In the genomic region with DNA sequence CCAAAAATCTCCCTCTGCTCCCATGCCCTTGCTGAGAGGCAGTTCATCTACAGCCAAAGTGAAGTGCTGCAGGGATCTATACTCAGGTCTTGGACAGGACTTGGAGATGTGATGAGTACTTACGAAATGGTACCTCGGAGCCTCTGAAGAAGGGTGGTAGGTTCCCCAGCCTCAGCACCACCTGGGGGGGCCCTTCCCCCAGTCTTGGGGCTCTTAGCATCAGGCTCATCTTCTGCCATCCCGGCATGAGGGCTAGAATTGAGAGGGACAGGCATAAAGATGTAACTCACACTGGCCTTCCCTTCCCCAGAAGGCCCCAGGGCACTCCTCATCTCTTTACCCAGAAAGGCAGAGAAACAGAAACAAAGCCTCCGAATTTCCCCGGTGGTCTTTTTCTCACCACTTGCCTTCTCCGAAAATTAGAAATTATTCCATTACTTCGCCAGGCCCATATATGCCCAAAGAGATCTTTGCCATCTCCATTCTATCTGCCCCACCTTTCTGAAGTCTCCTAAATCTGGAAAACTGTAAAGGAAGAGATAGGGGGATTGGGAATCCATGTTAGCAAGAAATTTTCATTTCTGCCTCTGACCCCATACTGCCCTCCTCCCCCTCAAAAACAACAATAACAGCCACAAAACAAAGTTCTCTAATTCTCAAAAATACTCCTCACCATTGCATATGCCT, we compare ENCODE assay signal across 1 cellular context.
TF ChIP-seq lines count a peak whose summit lies in the region.

No MANE protein-coding gene starts in this region.

TF ChIP-seq in K562, 482 proteins besides CTCF, POLR2A, EP300 and RAD21:
- no peak for TF ChIP-seq ERF (CRISPR knock-in tag; IDR thresholded peaks at IDR 0.05)
- no peak for TF ChIP-seq HDAC3 (IDR thresholded peaks at IDR 0.05; ENCODE audit: borderline replicate concordance, partially characterized antibody)
- 0 out of 2 replicates have a peak, but pooled peaks have one; percentile 74 for TF ChIP-seq NFRKB (IDR thresholded peaks at IDR 0.05; ENCODE audit: low read depth)
- TF ChIP-seq, protein P1, sequence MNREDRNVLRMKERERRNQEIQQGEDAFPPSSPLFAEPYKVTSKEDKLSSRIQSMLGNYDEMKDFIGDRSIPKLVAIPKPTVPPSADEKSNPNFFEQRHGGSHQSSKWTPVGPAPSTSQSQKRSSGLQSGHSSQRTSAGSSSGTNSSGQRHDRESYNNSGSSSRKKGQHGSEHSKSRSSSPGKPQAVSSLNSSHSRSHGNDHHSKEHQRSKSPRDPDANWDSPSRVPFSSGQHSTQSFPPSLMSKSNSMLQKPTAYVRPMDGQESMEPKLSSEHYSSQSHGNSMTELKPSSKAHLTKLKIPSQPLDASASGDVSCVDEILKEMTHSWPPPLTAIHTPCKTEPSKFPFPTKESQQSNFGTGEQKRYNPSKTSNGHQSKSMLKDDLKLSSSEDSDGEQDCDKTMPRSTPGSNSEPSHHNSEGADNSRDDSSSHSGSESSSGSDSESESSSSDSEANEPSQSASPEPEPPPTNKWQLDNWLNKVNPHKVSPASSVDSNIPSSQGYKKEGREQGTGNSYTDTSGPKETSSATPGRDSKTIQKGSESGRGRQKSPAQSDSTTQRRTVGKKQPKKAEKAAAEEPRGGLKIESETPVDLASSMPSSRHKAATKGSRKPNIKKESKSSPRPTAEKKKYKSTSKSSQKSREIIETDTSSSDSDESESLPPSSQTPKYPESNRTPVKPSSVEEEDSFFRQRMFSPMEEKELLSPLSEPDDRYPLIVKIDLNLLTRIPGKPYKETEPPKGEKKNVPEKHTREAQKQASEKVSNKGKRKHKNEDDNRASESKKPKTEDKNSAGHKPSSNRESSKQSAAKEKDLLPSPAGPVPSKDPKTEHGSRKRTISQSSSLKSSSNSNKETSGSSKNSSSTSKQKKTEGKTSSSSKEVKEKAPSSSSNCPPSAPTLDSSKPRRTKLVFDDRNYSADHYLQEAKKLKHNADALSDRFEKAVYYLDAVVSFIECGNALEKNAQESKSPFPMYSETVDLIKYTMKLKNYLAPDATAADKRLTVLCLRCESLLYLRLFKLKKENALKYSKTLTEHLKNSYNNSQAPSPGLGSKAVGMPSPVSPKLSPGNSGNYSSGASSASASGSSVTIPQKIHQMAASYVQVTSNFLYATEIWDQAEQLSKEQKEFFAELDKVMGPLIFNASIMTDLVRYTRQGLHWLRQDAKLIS (CRISPR knock-in tag; IDR thresholded peaks at IDR 0.05) = 0 out of 2 replicates have a peak, but pooled peaks have one; percentile 61
- TF ChIP-seq, protein P2, sequence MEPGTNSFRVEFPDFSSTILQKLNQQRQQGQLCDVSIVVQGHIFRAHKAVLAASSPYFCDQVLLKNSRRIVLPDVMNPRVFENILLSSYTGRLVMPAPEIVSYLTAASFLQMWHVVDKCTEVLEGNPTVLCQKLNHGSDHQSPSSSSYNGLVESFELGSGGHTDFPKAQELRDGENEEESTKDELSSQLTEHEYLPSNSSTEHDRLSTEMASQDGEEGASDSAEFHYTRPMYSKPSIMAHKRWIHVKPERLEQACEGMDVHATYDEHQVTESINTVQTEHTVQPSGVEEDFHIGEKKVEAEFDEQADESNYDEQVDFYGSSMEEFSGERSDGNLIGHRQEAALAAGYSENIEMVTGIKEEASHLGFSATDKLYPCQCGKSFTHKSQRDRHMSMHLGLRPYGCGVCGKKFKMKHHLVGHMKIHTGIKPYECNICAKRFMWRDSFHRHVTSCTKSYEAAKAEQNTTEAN (CRISPR knock-in tag; IDR thresholded peaks at IDR 0.05) = no peak
- TF ChIP-seq, protein P3, sequence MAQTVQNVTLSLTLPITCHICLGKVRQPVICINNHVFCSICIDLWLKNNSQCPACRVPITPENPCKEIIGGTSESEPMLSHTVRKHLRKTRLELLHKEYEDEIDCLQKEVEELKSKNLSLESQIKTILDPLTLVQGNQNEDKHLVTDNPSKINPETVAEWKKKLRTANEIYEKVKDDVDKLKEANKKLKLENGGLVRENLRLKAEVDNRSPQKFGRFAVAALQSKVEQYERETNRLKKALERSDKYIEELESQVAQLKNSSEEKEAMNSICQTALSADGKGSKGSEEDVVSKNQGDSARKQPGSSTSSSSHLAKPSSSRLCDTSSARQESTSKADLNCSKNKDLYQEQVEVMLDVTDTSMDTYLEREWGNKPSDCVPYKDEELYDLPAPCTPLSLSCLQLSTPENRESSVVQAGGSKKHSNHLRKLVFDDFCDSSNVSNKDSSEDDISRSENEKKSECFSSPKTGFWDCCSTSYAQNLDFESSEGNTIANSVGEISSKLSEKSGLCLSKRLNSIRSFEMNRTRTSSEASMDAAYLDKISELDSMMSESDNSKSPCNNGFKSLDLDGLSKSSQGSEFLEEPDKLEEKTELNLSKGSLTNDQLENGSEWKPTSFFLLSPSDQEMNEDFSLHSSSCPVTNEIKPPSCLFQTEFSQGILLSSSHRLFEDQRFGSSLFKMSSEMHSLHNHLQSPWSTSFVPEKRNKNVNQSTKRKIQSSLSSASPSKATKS (CRISPR knock-in tag; IDR thresholded peaks at IDR 0.05) = no peak
- TF ChIP-seq MYBL2 (IDR thresholded peaks at IDR 0.05; ENCODE audit: low read depth) = no peak
- no peak for TF ChIP-seq MYBL2 (CRISPR knock-in tag; IDR thresholded peaks at IDR 0.05; ENCODE audit: borderline replicate concordance)
- TF ChIP-seq MXI1 (IDR thresholded peaks at IDR 0.05; ENCODE audit: low read depth, low read length) = no peak
- TF ChIP-seq, protein P4, sequence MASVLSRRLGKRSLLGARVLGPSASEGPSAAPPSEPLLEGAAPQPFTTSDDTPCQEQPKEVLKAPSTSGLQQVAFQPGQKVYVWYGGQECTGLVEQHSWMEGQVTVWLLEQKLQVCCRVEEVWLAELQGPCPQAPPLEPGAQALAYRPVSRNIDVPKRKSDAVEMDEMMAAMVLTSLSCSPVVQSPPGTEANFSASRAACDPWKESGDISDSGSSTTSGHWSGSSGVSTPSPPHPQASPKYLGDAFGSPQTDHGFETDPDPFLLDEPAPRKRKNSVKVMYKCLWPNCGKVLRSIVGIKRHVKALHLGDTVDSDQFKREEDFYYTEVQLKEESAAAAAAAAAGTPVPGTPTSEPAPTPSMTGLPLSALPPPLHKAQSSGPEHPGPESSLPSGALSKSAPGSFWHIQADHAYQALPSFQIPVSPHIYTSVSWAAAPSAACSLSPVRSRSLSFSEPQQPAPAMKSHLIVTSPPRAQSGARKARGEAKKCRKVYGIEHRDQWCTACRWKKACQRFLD (CRISPR knock-in tag; IDR thresholded peaks at IDR 0.05) = peak; percentile 75; the same call in 1 of the 2 replicates
- TF ChIP-seq ZNF3 (CRISPR knock-in tag; IDR thresholded peaks at IDR 0.05) = no peak
- TF ChIP-seq STAG1 (CRISPR knock-in tag; IDR thresholded peaks at IDR 0.05; ENCODE audit: borderline replicate concordance) = 0 out of 2 replicates have a peak, but pooled peaks have one; percentile 9
- no peak for TF ChIP-seq NFE2 (IDR thresholded peaks at IDR 0.05; ENCODE audit: low read depth)
- 0 out of 2 replicates have a peak, but pooled peaks have one; percentile 1 for TF ChIP-seq SMAD4 (CRISPR knock-in tag; conservative IDR thresholded peaks at IDR 0.05)
- no peak for TF ChIP-seq ZBTB7A (IDR thresholded peaks at IDR 0.05; ENCODE audit: borderline replicate concordance, control insufficient read depth, low read depth, low read length)
- TF ChIP-seq SMAD2 (IDR thresholded peaks at IDR 0.05; ENCODE audit: low read depth, low read length) = no peak
- TF ChIP-seq PRMT5 (CRISPR knock-in tag; IDR thresholded peaks at IDR 0.05) = no peak
- no peak for TF ChIP-seq SMARCE1 (IDR thresholded peaks at IDR 0.05)
- TF ChIP-seq ZBTB8A (IDR thresholded peaks at IDR 0.05; ENCODE audit: partially characterized antibody) = no peak
- TF ChIP-seq GABPB1 (CRISPR knock-in tag; IDR thresholded peaks at IDR 0.05) = no peak
- TF ChIP-seq YY1 (IDR thresholded peaks at IDR 0.05; ENCODE audit: borderline replicate concordance in 1 of 3, control insufficient read depth in 1 of 3, extremely low read depth in 1 of 3, insufficient read depth in 3 of 3, insufficient read length in 1 of 3, insufficient replicate concordance in 2 of 3, low read depth in 1 of 3, low read length in 2 of 3) = no peak
- TF ChIP-seq, protein P5, sequence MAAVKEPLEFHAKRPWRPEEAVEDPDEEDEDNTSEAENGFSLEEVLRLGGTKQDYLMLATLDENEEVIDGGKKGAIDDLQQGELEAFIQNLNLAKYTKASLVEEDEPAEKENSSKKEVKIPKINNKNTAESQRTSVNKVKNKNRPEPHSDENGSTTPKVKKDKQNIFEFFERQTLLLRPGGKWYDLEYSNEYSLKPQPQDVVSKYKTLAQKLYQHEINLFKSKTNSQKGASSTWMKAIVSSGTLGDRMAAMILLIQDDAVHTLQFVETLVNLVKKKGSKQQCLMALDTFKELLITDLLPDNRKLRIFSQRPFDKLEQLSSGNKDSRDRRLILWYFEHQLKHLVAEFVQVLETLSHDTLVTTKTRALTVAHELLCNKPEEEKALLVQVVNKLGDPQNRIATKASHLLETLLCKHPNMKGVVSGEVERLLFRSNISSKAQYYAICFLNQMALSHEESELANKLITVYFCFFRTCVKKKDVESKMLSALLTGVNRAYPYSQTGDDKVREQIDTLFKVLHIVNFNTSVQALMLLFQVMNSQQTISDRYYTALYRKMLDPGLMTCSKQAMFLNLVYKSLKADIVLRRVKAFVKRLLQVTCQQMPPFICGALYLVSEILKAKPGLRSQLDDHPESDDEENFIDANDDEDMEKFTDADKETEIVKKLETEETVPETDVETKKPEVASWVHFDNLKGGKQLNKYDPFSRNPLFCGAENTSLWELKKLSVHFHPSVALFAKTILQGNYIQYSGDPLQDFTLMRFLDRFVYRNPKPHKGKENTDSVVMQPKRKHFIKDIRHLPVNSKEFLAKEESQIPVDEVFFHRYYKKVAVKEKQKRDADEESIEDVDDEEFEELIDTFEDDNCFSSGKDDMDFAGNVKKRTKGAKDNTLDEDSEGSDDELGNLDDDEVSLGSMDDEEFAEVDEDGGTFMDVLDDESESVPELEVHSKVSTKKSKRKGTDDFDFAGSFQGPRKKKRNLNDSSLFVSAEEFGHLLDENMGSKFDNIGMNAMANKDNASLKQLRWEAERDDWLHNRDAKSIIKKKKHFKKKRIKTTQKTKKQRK (IDR thresholded peaks at IDR 0.05; ENCODE audit: borderline replicate concordance, low read depth, low read length) = no peak
